16 cellular contexts compared by ENCODE assay signal in genomic region chr17:14744716-14745115, GRCh38.
DNase-seq lines count a peak whose midpoint lies in the region; ATAC-seq and TF ChIP-seq lines count a peak whose summit lies in the region.
"Had no signal": no experiment of that assay in that cellular context is flagged by ENCODE, and none has a peak within 500 bp of the region (broad histone marks: within the 10 kb centered on the region; RNA-seq: fewer than 3 reads in every experiment).

No MANE protein-coding gene starts in this region.

- DNase-seq in CD14-positive monocyte (ENCODE audit: low spot score) (no peak), GM20000 (ENCODE audit: low spot score) (peak; percentile 18), esophagus squamous epithelium (lab: John Stamatoyannopoulos, UW) (no peak), NCI-H146 treated with DMSO at 0.1 percent for 48 hours (lab: John Stamatoyannopoulos, UW; ENCODE audit: unreplicated experiment) (no peak), CD1c-positive myeloid dendritic cell (ENCODE audit: extremely low spot score) (no peak)
- DNase-seq: AML-193; NCI-H1436; NCI-H748 treated with DMSO at 0.1 percent for 48 hours; SJCRH30; stimulated activated CD4-positive, alpha-beta T cell treated with anti-CD3 and anti-CD28 coated beads, Interleukin-4, amount 100 ng/mL, for 1 hour; stimulated activated naive CD4-positive, alpha-beta T cell had no signal

- TF ChIP-seq POLR2A in esophagus squamous epithelium (IDR thresholded peaks at IDR 0.05): no peak

- WGBS in esophagus squamous epithelium, 2 donors: 95 to 100% methylated on average over 2 of the region's 2 CpGs

- H3K9me3 ChIP-seq in esophagus squamous epithelium: no peaks in the 10 kb centered on the region
- H3K9me3 ChIP-seq: SJCRH30 had no signal

- peak overlapping the region; percentile 58 to 85 (median 78) for H3K27ac Mint-ChIP-seq in CD14-positive monocyte
- H3K27ac Mint-ChIP-seq in dendritic cell treated with granulocyte-macrophage colony-stimulating factor and Interleukin-4, amounts not matched to agents 40 ng/mL and 50 ng/mL, for 4 days: peak overlapping the region; percentile 51
- H3K27ac Mint-ChIP-seq: mesothelial cell of epicardium had no signal

- H3K27ac ChIP-seq in esophagus squamous epithelium: no peak overlapping the region
- H3K27ac ChIP-seq: coronary artery, SJCRH30 had no signal

- no peak overlapping the region for H3K4me3 Mint-ChIP-seq in CD14-positive monocyte
- no peak overlapping the region for H3K4me3 Mint-ChIP-seq in dendritic cell treated with granulocyte-macrophage colony-stimulating factor and Interleukin-4, amounts not matched to agents 40 ng/mL and 50 ng/mL, for 4 days
- H3K4me3 Mint-ChIP-seq: mesothelial cell of epicardium had no signal

- no peaks in the 10 kb centered on the region for H3K36me3 Mint-ChIP-seq in CD14-positive monocyte
- no peaks in the 10 kb centered on the region for H3K36me3 Mint-ChIP-seq in dendritic cell treated with granulocyte-macrophage colony-stimulating factor and Interleukin-4, amounts not matched to agents 40 ng/mL and 50 ng/mL, for 4 days (ENCODE audit: low read depth)
- H3K36me3 Mint-ChIP-seq: mesothelial cell of epicardium had no signal

- H3K4me1 Mint-ChIP-seq in CD14-positive monocyte: peaks cover 50% of the 10 kb centered on the region
- H3K4me1 Mint-ChIP-seq in dendritic cell treated with granulocyte-macrophage colony-stimulating factor and Interleukin-4, amounts not matched to agents 40 ng/mL and 50 ng/mL, for 4 days (ENCODE audit: low read depth): peaks cover 53% of the 10 kb centered on the region

- H3K27me3 Mint-ChIP-seq in CD14-positive monocyte (ENCODE audit: low read depth in 3 of 3): peaks cover 0 to 3% (median 0%) of the 10 kb centered on the region in 3 donors
- H3K27me3 Mint-ChIP-seq in dendritic cell treated with granulocyte-macrophage colony-stimulating factor and Interleukin-4, amounts not matched to agents 40 ng/mL and 50 ng/mL, for 4 days: no peaks in the 10 kb centered on the region

- peaks cover under 1 to 11% (median 8%) of the 10 kb centered on the region in 3 donors for H3K4me1 ChIP-seq in esophagus squamous epithelium

- intact Hi-C loops in CD14-positive monocyte (cut with micrococcal nuclease): loop anchor here (10.0 kb wide), 2 partner anchors 390 to 440 kb away; partner anchors contain the start of gene HS3ST3B1 (in 1 of the 2)
- intact Hi-C loops in dendritic cell treated with granulocyte-macrophage colony-stimulating factor and Interleukin-4, amounts not matched to agents 40 ng/mL and 50 ng/mL, for 4 days (cut with micrococcal nuclease): loop anchor here (10.0 kb wide), 1 partner anchor 440 kb away; the partner anchor contains the start of gene HS3ST3B1
- intact Hi-C loops in esophagus squamous epithelium (cut with DNase I): no loop called here

- no peaks in the 10 kb centered on the region for H3K27me3 ChIP-seq in esophagus squamous epithelium
- H3K27me3 ChIP-seq: SJCRH30 had no signal

- no peaks in the 10 kb centered on the region for H3K36me3 ChIP-seq in esophagus squamous epithelium
- H3K36me3 ChIP-seq: SJCRH30 had no signal

- TF ChIP-seq CTCF in CD14-positive monocyte (IDR thresholded peaks at IDR 0.05) (no peak), GM20000 (IDR thresholded peaks at IDR 0.05; ENCODE audit: extremely low read depth, missing control alignments) (no peak), esophagus squamous epithelium (IDR thresholded peaks at IDR 0.05) (no peak)

- peaks cover 0 to 3% (median 0%) of the 10 kb centered on the region in 7 donors for H3K9me3 Mint-ChIP-seq in CD14-positive monocyte
- H3K9me3 Mint-ChIP-seq in dendritic cell treated with granulocyte-macrophage colony-stimulating factor and Interleukin-4, amounts not matched to agents 40 ng/mL and 50 ng/mL, for 4 days: no peaks in the 10 kb centered on the region
- H3K9me3 Mint-ChIP-seq: mesothelial cell of epicardium had no signal

- H3K4me3 ChIP-seq in esophagus squamous epithelium: no peak overlapping the region
- H3K4me3 ChIP-seq: coronary artery, SJCRH30 had no signal

- ATAC-seq in HG03280 (IDR thresholded peaks at IDR 0.05; ENCODE audit: unreplicated experiment): peak; percentile 41
- ATAC-seq in HG03135 (IDR thresholded peaks at IDR 0.05; ENCODE audit: unreplicated experiment): no peak
